Comparison of ENCODE assay signal across 23 cellular contexts in genomic region chr5:73987915-73988314, GRCh38.
"Had no signal": no experiment of that assay in that cellular context is flagged by ENCODE, and none has a peak within 500 bp of the region (broad histone marks: within the 10 kb centered on the region; RNA-seq: fewer than 3 reads in every experiment).

No MANE protein-coding gene starts in this region.

- H3K4me1 Mint-ChIP-seq: immature natural killer cell; naive thymus-derived CD8-positive, alpha-beta T cell; stimulated activated memory B cell treated with anti-CD40 and anti-IgM and Interleukin-4, amounts not matched to agents 10 μg/mL and 1 μg/mL and 100 μg/mL, for 72 hours had no signal

- DNase-seq: cortex of kidney; dorsolateral prefrontal cortex; effector CD8-positive, alpha-beta T cell; esophagus squamous epithelium; foreskin fibroblast; immature natural killer cell; kidney; left cardiac atrium; left ventricle myocardium superior; mucosa of descending colon; naive thymus-derived CD8-positive, alpha-beta T cell; psoas muscle; retina; right lobe of liver; spleen; stimulated activated CD4-positive, alpha-beta T cell treated with anti-CD3 and anti-CD28 coated beads, Interleukin-15, amount 100 ng/mL, for 24 hours; stimulated activated CD4-positive, alpha-beta T cell treated with anti-CD3 and anti-CD28 coated beads, Interleukin-1b, Interleukin-23, amount 100 ng/mL, for 48 hours; stimulated activated CD4-positive, alpha-beta T cell treated with anti-CD3 and anti-CD28 coated beads, Interleukin-4, amount 100 ng/mL, for 24 hours; testis had no signal

- H3K36me3 ChIP-seq: esophagus squamous epithelium, neutrophil, right lobe of liver, spleen, tibial nerve had no signal

- H3K9me3 ChIP-seq: esophagus squamous epithelium, mucosa of descending colon, neutrophil, psoas muscle, right lobe of liver, spleen, testis, tibial nerve had no signal

- H3K27ac ChIP-seq: dorsolateral prefrontal cortex, esophagus squamous epithelium, neutrophil, psoas muscle, right lobe of liver, testis, tibial nerve had no signal

- H3K4me1 ChIP-seq: esophagus squamous epithelium, psoas muscle, testis, tibial nerve had no signal

- ATAC-seq: left cardiac atrium; left ventricle myocardium superior; mucosa of descending colon; naive thymus-derived CD8-positive, alpha-beta T cell; psoas muscle; right lobe of liver; stimulated activated memory B cell treated with anti-CD40 and anti-IgM and Interleukin-4, amounts not matched to agents 10 μg/mL and 1 μg/mL and 100 μg/mL, for 72 hours had no signal

- H3K36me3 Mint-ChIP-seq: immature natural killer cell; naive thymus-derived CD8-positive, alpha-beta T cell; stimulated activated memory B cell treated with anti-CD40 and anti-IgM and Interleukin-4, amounts not matched to agents 10 μg/mL and 1 μg/mL and 100 μg/mL, for 72 hours had no signal

- H3K9me3 Mint-ChIP-seq: stimulated activated memory B cell treated with anti-CD40 and anti-IgM and Interleukin-4, amounts not matched to agents 10 μg/mL and 1 μg/mL and 100 μg/mL, for 72 hours; stimulated activated naive CD8-positive, alpha-beta T cell treated with anti-CD3 and anti-CD28 coated beads, Interleukin-15, Interleukin-2, amounts not matched to agents 100 ng/mL and 50 ng/mL, for 24 hours had no signal

- H3K27ac Mint-ChIP-seq: immature natural killer cell; stimulated activated memory B cell treated with anti-CD40 and anti-IgM and Interleukin-4, amounts not matched to agents 10 μg/mL and 1 μg/mL and 100 μg/mL, for 72 hours; stimulated activated naive CD8-positive, alpha-beta T cell treated with anti-CD3 and anti-CD28 coated beads, Interleukin-15, Interleukin-2, amounts not matched to agents 100 ng/mL and 50 ng/mL, for 24 hours had no signal

- H3K27me3 ChIP-seq: esophagus squamous epithelium, neutrophil, right lobe of liver, spleen, testis, tibial nerve had no signal

- H3K4me3 Mint-ChIP-seq: immature natural killer cell; naive thymus-derived CD8-positive, alpha-beta T cell; stimulated activated memory B cell treated with anti-CD40 and anti-IgM and Interleukin-4, amounts not matched to agents 10 μg/mL and 1 μg/mL and 100 μg/mL, for 72 hours; stimulated activated naive CD8-positive, alpha-beta T cell treated with anti-CD3 and anti-CD28 coated beads, Interleukin-15, Interleukin-2, amounts not matched to agents 100 ng/mL and 50 ng/mL, for 24 hours had no signal

- H3K4me3 ChIP-seq: dorsolateral prefrontal cortex, esophagus squamous epithelium, mucosa of descending colon, psoas muscle, right lobe of liver, spleen, testis, tibial nerve had no signal
